ENCODE assay signal across 9 cellular contexts in the genomic region with DNA sequence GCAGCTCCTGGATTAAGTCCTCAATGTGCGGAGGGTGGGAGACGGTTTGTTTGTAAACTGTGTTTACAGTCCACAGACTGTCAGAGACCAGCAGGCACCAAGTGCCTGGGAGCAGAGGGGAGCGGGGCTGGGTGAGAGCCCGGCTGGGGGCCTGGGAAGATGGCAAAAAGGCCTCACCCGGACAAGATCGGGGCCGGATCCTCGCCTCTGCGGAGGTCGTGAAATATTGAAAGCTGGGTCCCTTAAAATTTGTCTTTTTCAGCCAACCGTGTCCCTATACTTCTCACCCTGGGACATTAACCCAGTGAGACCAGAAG. TPM values are rescaled to one million over a fixed set of nuclear protein-coding genes. Genes with fewer than 3 reads are reported as not detected.
"Had no signal": no experiment of that assay in that cellular context is flagged by ENCODE, and none has a peak within 500 bp of the region (broad histone marks: within the 10 kb centered on the region; RNA-seq: fewer than 3 reads in every experiment).

No MANE protein-coding gene starts in this region.

- H3K4me3 Mint-ChIP-seq: IgD-negative memory B cell had no signal

- H3K27ac ChIP-seq: HL-60 had no signal

- H3K27ac Mint-ChIP-seq: IgD-negative memory B cell had no signal

- FAIRE-seq: HTR-8/SVneo, K562 had no signal

- H3K4me3 ChIP-seq: K562 had no signal

- H3K4me1 Mint-ChIP-seq: IgD-negative memory B cell had no signal

- DNase-seq: IMR-90, KBM-7, KG1 had no signal

RNA-seq across cellular contexts. Expression of gene MMP21, which starts 2.8 kb away (rescaled TPM):
- total RNA-seq: HT-29, HT1080, IMR-90, K562 had no signal
- polyA plus RNA-seq: IgD-negative memory B cell, IMR-90, K562 had no signal
